In genomic region chr16:50035468-50035992, GRCh38 we compare ENCODE assay signal across 16 cellular contexts.
"Had no signal": no experiment of that assay in that cellular context is flagged by ENCODE, and none has a peak within 500 bp of the region (broad histone marks: within the 10 kb centered on the region; RNA-seq: fewer than 3 reads in every experiment).

No MANE protein-coding gene starts in this region.

- H3K9me3 ChIP-seq: lower lobe of right lung, right atrium auricular region, tibial artery had no signal

- H2AFZ ChIP-seq: parathyroid adenoma had no signal

- H3K4me3 ChIP-seq: lower lobe of right lung, right atrium auricular region, tibial artery had no signal

- H3K79me2 ChIP-seq: parathyroid adenoma had no signal

- ATAC-seq: activated CD4-positive, alpha-beta T cell treated with anti-CD3 and anti-CD28 coated beads for 36 hours; lower lobe of right lung; stimulated activated effector memory CD8-positive, alpha-beta T cell treated with anti-CD3 and anti-CD28 coated beads, Interleukin-12 subunit alpha, Interleukin-12 subunit beta, amount 100 ng/mL, for 72 hours had no signal

- H3K27ac ChIP-seq: epithelial cell of prostate, lower lobe of right lung, parathyroid adenoma, right atrium auricular region, tibial artery had no signal

- H3K9ac ChIP-seq: parathyroid adenoma had no signal

- DNase-seq: activated CD4-positive, alpha-beta memory T cell treated with anti-CD3 and anti-CD28 coated beads, Interleukin-2, amount 10 ng/mL, durations not matched to agents 7 days and 5 days; activated CD4-positive, alpha-beta T cell treated with anti-CD3 and anti-CD28 coated beads for 36 hours; activated CD8-positive, alpha-beta memory T cell treated with anti-CD3 and anti-CD28 coated beads, Interleukin-2, amount 50 U/mL, for 4 hours; activated naive CD4-positive, alpha-beta T cell treated with Interleukin-2 at 50 U/mL for 16 hours; central memory CD4-positive, alpha-beta T cell; cortex of kidney; effector memory CD4-positive, alpha-beta T cell; hippocampal formation; kidney glomerular epithelial cell; lower lobe of right lung; naive B cell; tibial artery had no signal

- H3K4me1 ChIP-seq: parathyroid adenoma, right atrium auricular region, tibial artery had no signal

- H3K27me3 ChIP-seq: right atrium auricular region, tibial artery had no signal
